25 cellular contexts compared by ENCODE assay signal in the genomic region with DNA sequence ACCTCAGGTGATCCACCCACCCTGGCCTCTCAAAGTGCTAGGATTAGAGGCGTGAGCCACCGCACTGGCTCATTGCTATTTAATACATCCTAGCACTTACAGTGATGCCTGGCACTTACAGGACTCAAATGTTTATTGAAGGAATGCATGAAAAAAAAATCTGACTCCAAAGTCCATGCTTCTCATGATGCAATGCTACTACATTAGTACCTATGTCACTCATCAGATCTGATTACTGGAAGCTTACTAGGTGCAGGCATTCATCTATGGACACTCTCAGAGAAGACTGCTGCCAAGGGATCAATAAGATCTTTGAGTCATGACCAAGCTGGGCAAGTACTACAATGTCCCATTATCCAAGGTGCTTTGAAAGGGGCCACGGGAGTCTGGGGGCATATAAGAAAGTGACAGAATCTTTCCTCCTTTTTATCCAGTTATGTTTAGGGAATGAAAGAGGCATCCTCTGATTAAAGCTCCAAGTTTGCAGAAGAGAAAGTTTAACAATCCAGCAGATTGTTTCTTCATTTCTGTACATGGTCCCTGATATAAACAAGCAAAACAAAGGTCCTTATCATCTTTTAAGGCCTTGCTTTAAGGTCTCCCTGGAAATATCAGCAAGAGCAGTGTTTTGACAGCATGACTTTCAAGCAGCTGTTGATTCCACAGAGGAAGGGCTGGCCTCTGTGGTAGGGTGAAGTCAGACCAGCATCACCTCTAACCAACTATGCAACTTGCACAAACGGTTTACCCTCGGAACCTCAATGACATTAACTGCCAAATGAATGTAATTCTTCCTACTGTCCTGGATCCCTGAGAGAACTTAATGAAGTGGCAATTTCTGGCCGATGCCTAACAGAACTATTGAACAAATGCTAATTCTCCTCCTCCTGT. TPM values are rescaled to one million over a fixed set of nuclear protein-coding genes. Genes with fewer than 3 reads are reported as not detected.
"Had no signal": no experiment of that assay in that cellular context is flagged by ENCODE, and none has a peak within 500 bp of the region (broad histone marks: within the 10 kb centered on the region; RNA-seq: fewer than 3 reads in every experiment).

No MANE protein-coding gene starts in this region.

- H3K4me1 ChIP-seq: left ventricle myocardium inferior, transverse colon, vagina had no signal

- H3K4me3 ChIP-seq: esophagus squamous epithelium, left ventricle myocardium inferior, skin epidermis, suprapubic skin, transverse colon, vagina had no signal

- H3K27me3 Mint-ChIP-seq: activated naive CD4-positive, alpha-beta T cell treated with anti-CD3 and anti-CD28 coated beads, Interleukin-2, amount 50 U/mL, for 24 hours; memory B cell; natural killer cell treated with Interleukin-12 subunit alpha and Interleukin-12 subunit beta and Interleukin-15 and Interleukin-18, amount 100 ng/mL, for 72 hours; stimulated activated naive CD8-positive, alpha-beta T cell treated with anti-CD3 and anti-CD28 coated beads, Interleukin-15, amount 100 ng/mL, for 72 hours had no signal

- H3K9me3 Mint-ChIP-seq: activated naive CD4-positive, alpha-beta T cell treated with anti-CD3 and anti-CD28 coated beads, Interleukin-2, amount 50 U/mL, for 24 hours; memory B cell; natural killer cell treated with Interleukin-12 subunit alpha and Interleukin-12 subunit beta and Interleukin-15 and Interleukin-18, amount 100 ng/mL, for 72 hours; stimulated activated naive CD8-positive, alpha-beta T cell treated with anti-CD3 and anti-CD28 coated beads, Interleukin-15, amount 100 ng/mL, for 72 hours had no signal

- H3K4me3 Mint-ChIP-seq: activated naive CD4-positive, alpha-beta T cell treated with anti-CD3 and anti-CD28 coated beads, Interleukin-2, amount 50 U/mL, for 24 hours; memory B cell; natural killer cell treated with Interleukin-12 subunit alpha and Interleukin-12 subunit beta and Interleukin-15 and Interleukin-18, amount 100 ng/mL, for 72 hours; stimulated activated naive CD8-positive, alpha-beta T cell treated with anti-CD3 and anti-CD28 coated beads, Interleukin-15, amount 100 ng/mL, for 72 hours had no signal

- FAIRE-seq: bronchial epithelial cell, endothelial cell of umbilical vein, kidney had no signal

- H3K27ac Mint-ChIP-seq: activated naive CD4-positive, alpha-beta T cell treated with anti-CD3 and anti-CD28 coated beads, Interleukin-2, amount 50 U/mL, for 24 hours; memory B cell; natural killer cell treated with Interleukin-12 subunit alpha and Interleukin-12 subunit beta and Interleukin-15 and Interleukin-18, amount 100 ng/mL, for 72 hours; stimulated activated naive CD8-positive, alpha-beta T cell treated with anti-CD3 and anti-CD28 coated beads, Interleukin-15, amount 100 ng/mL, for 72 hours had no signal

- H3K27me3 ChIP-seq: esophagus squamous epithelium, suprapubic skin, transverse colon, vagina had no signal

- H3K9me3 ChIP-seq: esophagus squamous epithelium, left ventricle myocardium inferior, suprapubic skin, transverse colon, vagina had no signal

- ATAC-seq: natural killer cell treated with Interleukin-12 subunit alpha and Interleukin-12 subunit beta and Interleukin-15 and Interleukin-18, amount 100 ng/mL, for 72 hours; stimulated activated naive CD8-positive, alpha-beta T cell treated with anti-CD3 and anti-CD28 coated beads, Interleukin-15, amount 100 ng/mL, for 72 hours had no signal

- H3K27ac ChIP-seq: esophagus squamous epithelium, left ventricle myocardium inferior, skin epidermis, suprapubic skin, transverse colon, vagina, WERI-Rb-1 had no signal

- DNase-seq: activated CD4-positive, alpha-beta T cell treated with anti-CD3 and anti-CD28 coated beads, Interleukin-2, amount 50 U/mL, for 48 hours; activated gamma-delta T cell; cerebellar nuclear complex; effector CD8-positive, alpha-beta T cell; esophagus squamous epithelium; hypothalamus; kidney; left ventricle myocardium inferior; occipital lobe; stimulated activated CD4-positive, alpha-beta T cell treated with anti-CD3 and anti-CD28 coated beads, Interleukin-15, amount 100 ng/mL, for 24 hours; stimulated activated CD4-positive, alpha-beta T cell treated with anti-CD3 and anti-CD28 coated beads, Interleukin-4, amount 100 ng/mL, for 1 hour; stimulated activated naive CD8-positive, alpha-beta T cell treated with anti-CD3 and anti-CD28 coated beads, Interleukin-15, amount 100 ng/mL, for 72 hours; transverse colon; WERI-Rb-1 had no signal

RNA-seq across cellular contexts. Expression of a gene that starts 44.6 kb away (rescaled TPM):
- total RNA-seq: bronchial epithelial cell; endothelial cell of umbilical vein; esophagus squamous epithelium; left ventricle myocardium inferior; natural killer cell treated with Interleukin-12 subunit alpha and Interleukin-12 subunit beta and Interleukin-15 and Interleukin-18, amount 100 ng/mL, for 72 hours; occipital lobe; posterior vena cava; suprapubic skin; T-helper 2 cell treated with Interferon-gamma antibody and Interleukin-4, amounts not matched to agents 100 ng/mL and 5 ng/mL, for 36 hours; transverse colon; vagina had no signal
- polyA plus RNA-seq: adipose tissue, endothelial cell of umbilical vein had no signal
